Comparison of ENCODE assay signal across 29 cellular contexts in the genomic region with DNA sequence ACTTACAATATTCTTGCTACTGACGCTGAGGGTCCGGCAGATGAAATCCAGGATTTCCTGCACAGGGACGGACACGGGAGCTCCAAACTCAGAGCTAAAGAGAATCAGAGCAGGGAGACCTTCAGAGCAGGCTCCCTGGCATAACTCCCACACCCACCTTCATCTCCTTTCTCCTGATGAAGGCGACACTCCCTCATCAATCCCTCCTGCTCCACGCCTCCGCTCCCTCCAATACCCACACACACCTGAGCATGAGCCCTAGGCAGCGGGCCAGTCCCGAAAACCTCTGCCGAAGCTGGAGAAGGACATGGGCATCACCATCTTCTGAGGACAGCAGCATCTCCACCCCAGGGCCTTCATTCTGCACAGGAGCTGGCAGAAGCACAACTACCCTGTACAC. TPM values are rescaled to one million over a fixed set of nuclear protein-coding genes. Genes with fewer than 3 reads are reported as not detected.
DNase-seq lines count a peak whose midpoint lies in the region; ATAC-seq and TF ChIP-seq lines count a peak whose summit lies in the region.
"Had no signal": no experiment of that assay in that cellular context is flagged by ENCODE, and none has a peak within 500 bp of the region (broad histone marks: within the 10 kb centered on the region; RNA-seq: fewer than 3 reads in every experiment).

No MANE protein-coding gene starts in this region.

- no peak overlapping the region for H3K27ac ChIP-seq in CD8-positive, alpha-beta T cell (ENCODE audit: low read depth, low read length)
- H3K27ac ChIP-seq: HL-60, KMS-11 had no signal

- peak overlapping the region; percentile 72 for H3K27ac Mint-ChIP-seq in activated T-cell treated with anti-CD3 and anti-CD28 coated beads, Interleukin-2, amount 50 U/mL, for 24 hours
- peak overlapping the region; percentile 52 for H3K27ac Mint-ChIP-seq in CD8-positive, alpha-beta T cell
- peak overlapping the region; percentile 20; the same call in 1 of the 2 replicates for H3K27ac Mint-ChIP-seq in WTC11
- H3K27ac Mint-ChIP-seq: IgD-negative memory B cell had no signal

- no peaks in the 10 kb centered on the region for H3K27me3 Mint-ChIP-seq in activated T-cell treated with anti-CD3 and anti-CD28 coated beads, Interleukin-2, amount 50 U/mL, for 24 hours
- no peaks in the 10 kb centered on the region for H3K27me3 Mint-ChIP-seq in CD8-positive, alpha-beta T cell (ENCODE audit: low read depth)
- no peaks in the 10 kb centered on the region for H3K27me3 Mint-ChIP-seq in WTC11 (ENCODE audit: low read depth)
- H3K27me3 Mint-ChIP-seq: CD4-positive, alpha-beta memory T cell; IgD-negative memory B cell had no signal

- no peak overlapping the region for H3K4me3 Mint-ChIP-seq in activated T-cell treated with anti-CD3 and anti-CD28 coated beads, Interleukin-2, amount 50 U/mL, for 24 hours
- H3K4me3 Mint-ChIP-seq in CD8-positive, alpha-beta T cell = no peak overlapping the region
- no peak overlapping the region for H3K4me3 Mint-ChIP-seq in WTC11
- H3K4me3 Mint-ChIP-seq: CD4-positive, alpha-beta memory T cell; IgD-negative memory B cell had no signal

- H3K9me3 ChIP-seq in CD8-positive, alpha-beta T cell (ENCODE audit: low read length) = no peaks in the 10 kb centered on the region
- H3K9me3 ChIP-seq: A549; BLaER1 treated with 17β-estradiol and CSF1 and Interleukin-3, amounts not matched to agents 10 nM and 100 nM; Caco-2; HAP-1 had no signal

- H3K36me3 Mint-ChIP-seq in activated T-cell treated with anti-CD3 and anti-CD28 coated beads, Interleukin-2, amount 50 U/mL, for 24 hours (ENCODE audit: low read depth) = peaks cover 97% of the 10 kb centered on the region
- peaks cover 88% of the 10 kb centered on the region for H3K36me3 Mint-ChIP-seq in CD8-positive, alpha-beta T cell
- H3K36me3 Mint-ChIP-seq in WTC11 = peaks cover 71% of the 10 kb centered on the region

- TF ChIP-seq CTCF in CD8-positive, alpha-beta T cell (IDR thresholded peaks at IDR 0.05) = no peak
- no peak for TF ChIP-seq CTCF in WTC11 (IDR thresholded peaks at IDR 0.05)

- POLR2A ChIA-PET in CD8-positive, alpha-beta T cell (lab: Charles Lee) = no interaction called here
- POLR2A ChIA-PET in WTC11 (lab: Charles Lee) = no interaction called here

- H3K27me3 ChIP-seq in CD8-positive, alpha-beta T cell (ENCODE audit: insufficient read depth, low read length) = no peaks in the 10 kb centered on the region
- H3K27me3 ChIP-seq: BLaER1 treated with 17β-estradiol and CSF1 and Interleukin-3, amounts not matched to agents 10 nM and 100 nM had no signal

- DNase-seq in activated T-cell treated with anti-CD3 and anti-CD28 coated beads, Interleukin-2, amount 50 U/mL, for 24 hours = no peak
- no peak for DNase-seq in activated T-cell treated with anti-CD3 and anti-CD28 coated beads for 4 hours
- DNase-seq in CD8-positive, alpha-beta T cell = no peak
- no peak for DNase-seq in WTC11 (ENCODE audit: low spot score)
- peak in 26 of 42 donors; percentile 5 to 74 (median 28) for DNase-seq in head of caudate nucleus
- no peak for DNase-seq in Right ventricle myocardium superior
- DNase-seq in NCI-H2081 (lab: John Stamatoyannopoulos, UW) = no peak
- DNase-seq in 8988T = no peak
- DNase-seq: AML-193; Caco-2; CD4-positive, alpha-beta memory T cell; GOT3; NCI-H1092; NCI-H1417 treated with DMSO at 0.1 percent for 48 hours; NCI-H1694 treated with DMSO at 0.1 percent for 48 hours; NCI-H2081 treated with DMSO at 0.1 percent for 48 hours; NCI-H2171; NCI-H226; NCI-H510A; NCI-H69; RPMI8226; SHP77 had no signal

- peaks cover 49% of the 10 kb centered on the region for H3K36me3 ChIP-seq in CD8-positive, alpha-beta T cell (ENCODE audit: insufficient read depth, low read length)

- no peaks in the 10 kb centered on the region for H3K4me1 ChIP-seq in CD8-positive, alpha-beta T cell (ENCODE audit: insufficient read depth, low read length)
- H3K4me1 ChIP-seq: HAP-1 had no signal

- no peaks in the 10 kb centered on the region for H3K9me3 Mint-ChIP-seq in activated T-cell treated with anti-CD3 and anti-CD28 coated beads, Interleukin-2, amount 50 U/mL, for 24 hours
- no peaks in the 10 kb centered on the region for H3K9me3 Mint-ChIP-seq in CD8-positive, alpha-beta T cell
- H3K9me3 Mint-ChIP-seq in WTC11 = no peaks in the 10 kb centered on the region
- H3K9me3 Mint-ChIP-seq: CD4-positive, alpha-beta memory T cell; IgD-negative memory B cell had no signal

- intact Hi-C loops in CD8-positive, alpha-beta T cell (cut with DNase I, micrococcal nuclease) = no loop called here
- intact Hi-C loops in head of caudate nucleus (cut with DNase I) (no loop called here), Right ventricle myocardium superior (cut with DNase I) (no loop called here)

- CTCF ChIA-PET in CD8-positive, alpha-beta T cell (lab: Charles Lee) = no interaction called here
- CTCF ChIA-PET in WTC11 (lab: Charles Lee) = no interaction called here

- H3K4me3 ChIP-seq in CD8-positive, alpha-beta T cell (ENCODE audit: low read depth, low read length) = no peak overlapping the region
- H3K4me3 ChIP-seq: A549; BLaER1 treated with 17β-estradiol and CSF1 and Interleukin-3, amounts not matched to agents 10 nM and 100 nM; HAP-1 had no signal

- H3K4me1 Mint-ChIP-seq in activated T-cell treated with anti-CD3 and anti-CD28 coated beads, Interleukin-2, amount 50 U/mL, for 24 hours (ENCODE audit: low read depth) = peaks cover 21% of the 10 kb centered on the region
- no peaks in the 10 kb centered on the region for H3K4me1 Mint-ChIP-seq in CD8-positive, alpha-beta T cell (ENCODE audit: low read depth)
- H3K4me1 Mint-ChIP-seq in WTC11 = no peaks in the 10 kb centered on the region

- ATAC-seq in CD8-positive, alpha-beta T cell = no peak
- no peak for ATAC-seq in WTC11
- no peak for ATAC-seq in Right ventricle myocardium superior (ENCODE audit: poor library complexity)
- ATAC-seq: A549 had no signal

TF ChIP-seq in WTC11, 78 proteins besides CTCF, POLR2A, EP300 and RAD21 (continues in another document):
- TF ChIP-seq, protein P1, sequence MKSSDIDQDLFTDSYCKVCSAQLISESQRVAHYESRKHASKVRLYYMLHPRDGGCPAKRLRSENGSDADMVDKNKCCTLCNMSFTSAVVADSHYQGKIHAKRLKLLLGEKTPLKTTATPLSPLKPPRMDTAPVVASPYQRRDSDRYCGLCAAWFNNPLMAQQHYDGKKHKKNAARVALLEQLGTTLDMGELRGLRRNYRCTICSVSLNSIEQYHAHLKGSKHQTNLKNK (CRISPR knock-in tag; IDR thresholded peaks at IDR 0.05) = no peak
- TF ChIP-seq ZNF121 (CRISPR knock-in tag; IDR thresholded peaks at IDR 0.05) (no peak), ZNF416 (CRISPR knock-in tag; IDR thresholded peaks at IDR 0.05) (no peak), NFATC4 (CRISPR knock-in tag; IDR thresholded peaks at IDR 0.05) (no peak), ZNF219 (CRISPR knock-in tag; IDR thresholded peaks at IDR 0.05; ENCODE audit: borderline replicate concordance) (no peak), ATF1 (CRISPR knock-in tag; IDR thresholded peaks at IDR 0.05) (no peak), FOXK1 (CRISPR knock-in tag; IDR thresholded peaks at IDR 0.05) (no peak), OVOL2 (CRISPR knock-in tag; IDR thresholded peaks at IDR 0.05; ENCODE audit: borderline replicate concordance) (no peak), RORB (CRISPR knock-in tag; IDR thresholded peaks at IDR 0.05) (no peak), TEAD1 (CRISPR knock-in tag; IDR thresholded peaks at IDR 0.05) (no peak), ZNF232 (CRISPR knock-in tag; IDR thresholded peaks at IDR 0.05) (no peak), JUN (CRISPR knock-in tag; IDR thresholded peaks at IDR 0.05) (no peak)
- TF ChIP-seq, protein P2, sequence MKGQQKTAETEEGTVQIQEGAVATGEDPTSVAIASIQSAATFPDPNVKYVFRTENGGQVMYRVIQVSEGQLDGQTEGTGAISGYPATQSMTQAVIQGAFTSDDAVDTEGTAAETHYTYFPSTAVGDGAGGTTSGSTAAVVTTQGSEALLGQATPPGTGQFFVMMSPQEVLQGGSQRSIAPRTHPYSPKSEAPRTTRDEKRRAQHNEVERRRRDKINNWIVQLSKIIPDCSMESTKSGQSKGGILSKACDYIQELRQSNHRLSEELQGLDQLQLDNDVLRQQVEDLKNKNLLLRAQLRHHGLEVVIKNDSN (CRISPR knock-in tag; IDR thresholded peaks at IDR 0.05) = no peak
- TF ChIP-seq, protein P3, sequence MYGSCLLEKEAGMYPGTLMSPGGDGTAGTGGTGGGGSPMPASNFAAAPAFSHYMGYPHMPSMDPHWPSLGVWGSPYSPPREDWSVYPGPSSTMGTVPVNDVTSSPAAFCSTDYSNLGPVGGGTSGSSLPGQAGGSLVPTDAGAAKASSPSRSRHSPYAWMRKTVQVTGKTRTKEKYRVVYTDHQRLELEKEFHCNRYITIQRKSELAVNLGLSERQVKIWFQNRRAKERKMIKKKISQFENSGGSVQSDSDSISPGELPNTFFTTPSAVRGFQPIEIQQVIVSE (CRISPR knock-in tag; IDR thresholded peaks at IDR 0.05; ENCODE audit: borderline replicate concordance) = no peak

RNA-seq across cellular contexts. Expression of a gene that starts 28.1 kb away (rescaled TPM):
- total RNA-seq in CD8-positive, alpha-beta T cell = 10 to 100 TPM; 45.7 to 49.3 TPM
- 177 to 218 TPM (median 178 TPM) in 3 replicates for total RNA-seq in WTC11 (2021)
- 39.3 TPM for total RNA-seq in Right ventricle myocardium superior

RNA-seq across cellular contexts. Expression of a gene that starts 34.3 kb away (rescaled TPM):
- not detected for total RNA-seq in CD8-positive, alpha-beta T cell
- 0.32 to 0.82 TPM (median 0.50 TPM) in 3 replicates for total RNA-seq in WTC11 (2021)
- not detected for total RNA-seq in Right ventricle myocardium superior
- total RNA-seq: SK-MEL-5 had no signal

RNA-seq across cellular contexts. Expression of a gene that starts 34.6 kb away (rescaled TPM):
- total RNA-seq in CD8-positive, alpha-beta T cell = 100 to 1,000 TPM; 222 to 226 TPM
- total RNA-seq in WTC11 (2021) (79.7 to 87.8 TPM (median 81.0 TPM) in 3 replicates), Right ventricle myocardium superior (23.4 TPM)

RNA-seq across cellular contexts. Expression of a gene that starts 55.4 kb away (rescaled TPM):
- 1 to 10 TPM; 2.3 to 2.4 TPM for total RNA-seq in CD8-positive, alpha-beta T cell
- total RNA-seq in WTC11 (2021) = 18.6 to 21.3 TPM (median 21.2 TPM) in 3 replicates
- 18.0 TPM for total RNA-seq in Right ventricle myocardium superior

Comparison
In these comparisons a context has a peak if more than half of its experiments do, and no peak if none do; other contexts are left out.
1. DNase-seq: peak in head of caudate nucleus (26 of 42); none in activated T-cell treated with anti-CD3 and anti-CD28 coated beads, Interleukin-2, amount 50 U/mL, for 24 hours (single experiment), activated T-cell treated with anti-CD3 and anti-CD28 coated beads for 4 hours (single experiment), CD8-positive, alpha-beta T cell (0 of 7), WTC11 (single experiment), Right ventricle myocardium superior (single experiment), NCI-H2081 (0 of 2) and 8988T (single experiment).
2. H3K27ac Mint-ChIP-seq: peak in every context shown above with its lines; median percentile 72 in activated T-cell treated with anti-CD3 and anti-CD28 coated beads, Interleukin-2, amount 50 U/mL, for 24 hours; 52 in CD8-positive, alpha-beta T cell; 20 in WTC11.